9 cellular contexts compared by ENCODE assay signal in the genomic region with DNA sequence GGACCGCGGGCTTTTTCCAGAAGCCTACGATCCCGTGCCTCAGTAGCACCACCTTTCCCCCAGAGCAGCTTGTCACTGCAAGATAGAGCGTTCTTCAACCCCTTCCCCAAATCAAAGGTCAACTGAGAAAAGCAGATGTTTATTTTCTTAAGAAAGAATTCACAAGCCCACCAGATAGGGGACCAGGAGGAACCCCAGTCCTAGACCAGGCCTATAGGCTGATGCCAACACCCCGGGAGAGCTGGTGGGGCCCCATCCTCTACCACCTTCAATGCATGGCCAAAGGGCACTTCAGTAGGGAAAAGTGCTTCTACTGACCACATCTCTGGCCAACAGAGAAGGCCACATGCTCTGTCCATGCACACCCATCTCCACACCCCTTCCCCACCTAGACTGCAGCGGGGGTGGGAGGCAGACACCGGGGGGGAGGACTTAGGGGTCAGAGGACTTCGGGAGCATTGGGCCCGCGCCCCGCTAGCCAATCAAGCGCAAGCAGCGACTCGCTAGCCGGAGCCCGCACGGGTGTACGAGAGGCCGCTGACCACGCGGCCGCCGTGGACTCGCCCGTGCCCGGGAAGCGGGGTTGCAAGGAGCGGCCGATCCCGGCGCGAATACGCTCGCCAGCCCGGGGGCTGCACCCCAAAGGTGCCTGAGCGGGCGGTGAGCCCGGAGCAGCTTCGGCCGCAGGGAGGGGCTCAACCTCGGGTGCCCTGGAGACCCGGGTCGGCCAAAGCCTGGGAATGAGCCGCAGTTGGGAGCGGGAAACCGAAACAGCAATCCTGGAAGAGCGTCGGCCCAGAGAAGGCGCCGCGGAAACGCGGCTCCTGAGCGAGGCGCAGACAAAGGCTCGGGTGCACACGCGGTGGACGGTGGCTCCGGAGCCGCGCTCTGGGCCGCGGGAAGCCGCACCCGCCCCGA. TPM values are rescaled to one million over a fixed set of nuclear protein-coding genes. Genes with fewer than 3 reads are reported as not detected.
DNase-seq lines count a peak whose midpoint lies in the region; TF ChIP-seq lines count a peak whose summit lies in the region.
"Had no signal": no experiment of that assay in that cellular context is flagged by ENCODE, and none has a peak within 500 bp of the region (broad histone marks: within the 10 kb centered on the region; RNA-seq: fewer than 3 reads in every experiment).

No MANE protein-coding gene starts in this region.

- H3K9me3 ChIP-seq in endodermal cell (ENCODE audit: control insufficient read depth, low read length) (no peaks in the 10 kb centered on the region), transverse colon (no peaks in the 10 kb centered on the region)

- H3K4me3 Mint-ChIP-seq in endodermal cell, result peak overlapping the region; percentile 72

- H3K9ac ChIP-seq in endodermal cell (ENCODE audit: extremely low read depth, low read length, poor library complexity, severe bottlenecking) (peak overlapping the region; percentile 75), mesendoderm (ENCODE audit: low read length) (peak overlapping the region; percentile 81)

- H3K4me1 Mint-ChIP-seq in endodermal cell, result peaks cover 38% of the 10 kb centered on the region

- peak overlapping the region; percentile 83 for H3K4me3 ChIP-seq in endodermal cell (ENCODE audit: low read length)
- peak overlapping the region; percentile 62 for H3K4me3 ChIP-seq in mesendoderm (ENCODE audit: low read length)
- H3K4me3 ChIP-seq in transverse colon, result peak overlapping the region; percentile 20 to 56 (median 40)

- H3K4me2 ChIP-seq in mesendoderm (ENCODE audit: low read length), result peak overlapping the region; percentile 95

- peak overlapping the region; percentile 86 for H3K18ac ChIP-seq in mesendoderm (ENCODE audit: low read length)

- peaks cover 4% of the 10 kb centered on the region for H3K36me3 Mint-ChIP-seq in endodermal cell (ENCODE audit: low read depth)

- TF ChIP-seq POLR2A in transverse colon (IDR thresholded peaks at IDR 0.05), result no peak

- H3K4me1 ChIP-seq in endodermal cell (ENCODE audit: control insufficient read depth, insufficient read depth, low read length) (peaks cover 29% of the 10 kb centered on the region), mesendoderm (ENCODE audit: control insufficient read depth, low read depth, low read length) (peaks cover 21% of the 10 kb centered on the region), transverse colon (peaks cover 6 to 29% (median 25%) of the 10 kb centered on the region in 4 donors)

- TF ChIP-seq CTCF in endodermal cell (conservative IDR thresholded peaks at IDR 0.05) (no peak), transverse colon (IDR thresholded peaks at IDR 0.05) (no peak)

- no peaks in the 10 kb centered on the region for H3K9me3 Mint-ChIP-seq in endodermal cell

- H3K27me3 ChIP-seq in endodermal cell (ENCODE audit: control insufficient read depth, insufficient read depth, low read length, poor library complexity, severe bottlenecking), result peaks cover 24% of the 10 kb centered on the region
- H3K27me3 ChIP-seq in mesendoderm (ENCODE audit: insufficient read depth, low read length, poor library complexity), result peaks cover 21% of the 10 kb centered on the region
- H3K27me3 ChIP-seq in transverse colon, result peaks cover 66% of the 10 kb centered on the region

- no peak overlapping the region for H3K27ac Mint-ChIP-seq in endodermal cell

- H3K36me3 ChIP-seq in endodermal cell (ENCODE audit: control insufficient read depth, insufficient read depth, low read length) (peaks cover 8% of the 10 kb centered on the region), mesendoderm (ENCODE audit: control insufficient read depth, insufficient read depth, low read length) (no peaks in the 10 kb centered on the region), transverse colon (no peaks in the 10 kb centered on the region)

- no peak overlapping the region for H4K8ac ChIP-seq in mesendoderm (ENCODE audit: low read depth, low read length)

- no peak for TF ChIP-seq EP300 in transverse colon (IDR thresholded peaks at IDR 0.05; ENCODE audit: low read depth)

- no peak overlapping the region for H2AK5ac ChIP-seq in mesendoderm (ENCODE audit: low read length)

- H4K5ac ChIP-seq in mesendoderm (ENCODE audit: low read length), result no peak overlapping the region

- in situ Hi-C loops in transverse colon (cut with MboI; ENCODE audit: low pct_ligation_motif_present in 1 of 4, low pct_unique_long_range_greater_than_20kb in 1 of 4, low sequenced_read_pairs in 3 of 4), result no loop called here

- H3K56ac ChIP-seq in mesendoderm (ENCODE audit: low read length), result peak overlapping the region; percentile 92

- DNase-seq in NCI-H748 (lab: John Stamatoyannopoulos, UW; ENCODE audit: unreplicated experiment) (peak; percentile 60), NCI-H748 treated with DMSO at 0.1 percent for 48 hours (lab: John Stamatoyannopoulos, UW) (no peak), endodermal cell (peak; percentile 77), mesendoderm (peak; percentile 52), transverse colon (no peak), UCSD-AML1 (lab: John Stamatoyannopoulos, UW; ENCODE audit: unreplicated experiment) (no peak), AG08396 (ENCODE audit: low spot score) (no peak), NCI-H2107 (lab: John Stamatoyannopoulos, UW) (no peak)
- DNase-seq: activated naive CD4-positive, alpha-beta T cell had no signal

- no peak overlapping the region for H2BK15ac ChIP-seq in mesendoderm (replicated peaks; ENCODE audit: low read depth)

- H3K79me2 ChIP-seq in mesendoderm (ENCODE audit: control insufficient read depth, insufficient read depth, low read length), result peaks cover 2% of the 10 kb centered on the region

- H3K27ac ChIP-seq in endodermal cell (ENCODE audit: low read depth, low read length), result peak overlapping the region; percentile 60
- H3K27ac ChIP-seq in mesendoderm (ENCODE audit: low read depth, low read length), result no peak overlapping the region
- no peak overlapping the region for H3K27ac ChIP-seq in transverse colon

- peaks cover 56% of the 10 kb centered on the region for H3K27me3 Mint-ChIP-seq in endodermal cell (ENCODE audit: insufficient read depth)

- peak overlapping the region; percentile 12 for H3K23ac ChIP-seq in mesendoderm (ENCODE audit: low read length)

- no peak overlapping the region for H2BK120ac ChIP-seq in mesendoderm (ENCODE audit: low read depth, low read length)

- intact Hi-C loops in transverse colon (cut with DNase I; ENCODE audit: low total_unique reads), result no loop called here

- peaks cover 14% of the 10 kb centered on the region for H3K79me1 ChIP-seq in mesendoderm (ENCODE audit: low read length)

- WGBS in endodermal cell (ENCODE audit: insufficient coverage in 1 of 2, insufficient read length in 1 of 2), 2 experiments, result 9 to 27% methylated on average over 16 to 68 of the region's 68 CpGs
- WGBS in mesendoderm (ENCODE audit: extremely low coverage, insufficient coverage, low lambda C conversion rate), result no CpG with 5 or more reads among the region's 68 CpGs
- WGBS in transverse colon (ENCODE audit: low coverage in 1 of 2), 2 donors, result 27% methylated on average over 51 of the region's 68 CpGs; no CpG with 5 or more reads in 1 of the 2 donors

- peak overlapping the region; percentile 90 for H3K4ac ChIP-seq in mesendoderm (ENCODE audit: low read depth, low read length)

- no peak overlapping the region for H2BK5ac ChIP-seq in mesendoderm (ENCODE audit: low read length)

RNA-seq across cellular contexts. Expression of a gene that starts 2.8 kb away (rescaled TPM):
- total RNA-seq in endodermal cell (10 to 100 TPM; 22.8 to 27.8 TPM), transverse colon (10 to 100 TPM in 1 of 4 donors, 1 to 10 TPM in 3; 1.4 to 15.3 (median 4.3) TPM)
- 13.8 TPM for polyA plus RNA-seq in endodermal cell (2013, experiment 1 of 2)
- 12.8 TPM for polyA plus RNA-seq in endodermal cell (2013, experiment 2 of 2)
- polyA plus RNA-seq in mesendoderm (2013, experiment 1 of 2), result 0.94 TPM
- 0.97 TPM for polyA plus RNA-seq in mesendoderm (2013, experiment 2 of 2)

Comparison
In these comparisons a context has a peak if more than half of its experiments do, and no peak if none do; other contexts are left out.
1. DNase-seq: peak in NCI-H748 (single experiment), endodermal cell (single experiment) and mesendoderm (single experiment); none in NCI-H748 treated with DMSO at 0.1 percent for 48 hours (single experiment), transverse colon (single experiment), UCSD-AML1 (single experiment), AG08396 (single experiment) and NCI-H2107 (single experiment).
2. Peak in every context shown above with its lines, with median percentiles within 50 percentile points of each other: H3K4me3 ChIP-seq.